ENCODE assay signal across 9 cellular contexts in genomic region chr10:95279042-95279820, GRCh38. TPM values are rescaled to one million over a fixed set of nuclear protein-coding genes. Genes with fewer than 3 reads are reported as not detected.
DNase-seq lines count a peak whose midpoint lies in the region; ATAC-seq and TF ChIP-seq lines count a peak whose summit lies in the region.
"Had no signal": no experiment of that assay in that cellular context is flagged by ENCODE, and none has a peak within 500 bp of the region (broad histone marks: within the 10 kb centered on the region; RNA-seq: fewer than 3 reads in every experiment).

No MANE protein-coding gene starts in this region.

- ATAC-seq in GM18909 (IDR thresholded peaks at IDR 0.05; ENCODE audit: poor library complexity, unreplicated experiment) = peak; percentile 40
- ATAC-seq in foreskin keratinocyte = peak; percentile 71
- no peak for ATAC-seq in HG02885 (IDR thresholded peaks at IDR 0.05; ENCODE audit: poor library complexity, unreplicated experiment)
- no peak for ATAC-seq in activated CD4-positive, CD25-positive, alpha-beta regulatory T cell treated with anti-CD3 and anti-CD28 coated beads, Interleukin-2, amount 50 U/mL, for 24 hours

- H3K27me3 ChIP-seq in foreskin keratinocyte (no peaks in the 10 kb centered on the region), skeletal muscle tissue (ENCODE audit: control insufficient read depth in 3 of 3, insufficient read depth in 3 of 3, low read length in 3 of 3) (no peaks in the 10 kb centered on the region)

- H3K9ac ChIP-seq in skeletal muscle tissue (ENCODE audit: low read depth in 1 of 3, low read length in 3 of 3) = no peak overlapping the region

- no peaks in the 10 kb centered on the region for H3K9me3 ChIP-seq in skeletal muscle tissue (ENCODE audit: control insufficient read depth in 3 of 3, low read length in 3 of 3)

- peak; percentile 46 for DNase-seq in RPMI7951 (ENCODE audit: low read depth)
- DNase-seq in foreskin keratinocyte = no peak
- no peak for DNase-seq in putamen (ENCODE audit: low spot score)
- no peak for DNase-seq in NCI-H2081 treated with DMSO at 0.1 percent for 48 hours (lab: John Stamatoyannopoulos, UW)
- DNase-seq: NCI-H446 had no signal

- H3K36me3 ChIP-seq in skeletal muscle tissue (ENCODE audit: control insufficient read depth in 3 of 3, insufficient read depth in 3 of 3, low read length in 3 of 3) = no peaks in the 10 kb centered on the region

- H3K4me1 ChIP-seq in foreskin keratinocyte = peaks cover 63% of the 10 kb centered on the region
- peaks cover 39 to 56% (median 43%) of the 10 kb centered on the region in 3 donors for H3K4me1 ChIP-seq in skeletal muscle tissue (ENCODE audit: control insufficient read depth in 3 of 3, insufficient read depth in 3 of 3, low read length in 3 of 3)

- H3K27ac ChIP-seq in foreskin keratinocyte (no peak overlapping the region), skeletal muscle tissue (ENCODE audit: low read depth, low read length) (peak overlapping the region; percentile 61)

- no peak overlapping the region for H3K4me3 ChIP-seq in skeletal muscle tissue (ENCODE audit: low read length in 3 of 3)

- no peak for TF ChIP-seq CTCF in foreskin keratinocyte (conservative IDR thresholded peaks at IDR 0.05)

RNA-seq across cellular contexts. Expression of gene PDLIM1, which starts 11.6 kb away (rescaled TPM):
- 38.4 and 38.8 TPM in 2 replicates for total RNA-seq in RPMI7951 (2014; rRNA removed; shearing (Covaris generic))
- total RNA-seq in foreskin keratinocyte (256 and 304 TPM in 2 replicates), skeletal muscle tissue (9.9 TPM)
- polyA plus RNA-seq in foreskin keratinocyte = 366 and 431 TPM in 2 replicates

Comparison
In these comparisons a context has a peak if more than half of its experiments do, and no peak if none do; other contexts are left out.
1. ATAC-seq: peak in GM18909 (single experiment) and foreskin keratinocyte (single experiment); none in HG02885 (single experiment) and activated CD4-positive, CD25-positive, alpha-beta regulatory T cell treated with anti-CD3 and anti-CD28 coated beads, Interleukin-2, amount 50 U/mL, for 24 hours (0 of 2).